15 cellular contexts compared by ENCODE assay signal in genomic region chr1:214422137-214422671, GRCh38.
DNase-seq lines count a peak whose midpoint lies in the region; ATAC-seq, FAIRE-seq and TF ChIP-seq lines count a peak whose summit lies in the region.
"Had no signal": no experiment of that assay in that cellular context is flagged by ENCODE, and none has a peak within 500 bp of the region (broad histone marks: within the 10 kb centered on the region; RNA-seq: fewer than 3 reads in every experiment).

No MANE protein-coding gene starts in this region.

- H3K27me3 ChIP-seq in Panc1 (ENCODE audit: control insufficient read depth, insufficient read depth, low read length) (no peaks in the 10 kb centered on the region), H1 (replicated peaks in 1 of 4; ENCODE audit: control insufficient read depth in 3 of 4, extremely low read depth in 1 of 4, insufficient read depth in 3 of 4, low read length in 3 of 4) (no peaks in the 10 kb centered on the region)
- H3K27me3 ChIP-seq in CD4-positive, alpha-beta memory T cell (ENCODE audit: insufficient read depth, low read length) = no peaks in the 10 kb centered on the region

- H3K4ac ChIP-seq in H1 (replicated peaks; ENCODE audit: insufficient read length, low read depth, low read length) = no peak overlapping the region

- peaks cover 0 to 31% of the 10 kb centered on the region in 2 experiments; a peak in 2 of 4 replicates for H3K79me2 ChIP-seq in H1 (ENCODE audit: control insufficient read depth in 1 of 2, insufficient read depth in 2 of 2, low read length in 2 of 2)

- no peak overlapping the region for H2BK15ac ChIP-seq in H1 (ENCODE audit: low read length)

- no peak overlapping the region for H3K9ac ChIP-seq in H1 (replicated peaks in 1 of 4; ENCODE audit: extremely low read depth in 1 of 4, low read depth in 3 of 4, low read length in 3 of 4)

- H3K27ac ChIP-seq in Panc1 (ENCODE audit: low read length) = peak overlapping the region; percentile 62
- H3K27ac ChIP-seq in H1 (ENCODE audit: low read depth, low read length) = no peak overlapping the region
- H3K27ac ChIP-seq in CD4-positive, alpha-beta memory T cell (ENCODE audit: low read depth, low read length) = no peak overlapping the region

- TF ChIP-seq POLR2A in H1 (IDR thresholded peaks at IDR 0.05; ENCODE audit: control extremely low read depth in 1 of 2, low read depth in 2 of 2, low read length in 2 of 2) = no peak

- no peak for FAIRE-seq in H1 (lab: Jason Lieb, UNC)

- no peak for TF ChIP-seq EP300 in H1 (IDR thresholded peaks at IDR 0.05; ENCODE audit: borderline replicate concordance in 1 of 2, low read depth in 2 of 2, low read length in 2 of 2)

- peaks cover 3% of the 10 kb centered on the region in 2 donors for H3K36me3 Mint-ChIP-seq in activated T-cell treated with anti-CD3 and anti-CD28 coated beads, Interleukin-2, amount 50 U/mL, for 72 hours (ENCODE audit: insufficient read depth in 2 of 2)
- no peaks in the 10 kb centered on the region for H3K36me3 Mint-ChIP-seq in CD4-positive, alpha-beta memory T cell
- H3K36me3 Mint-ChIP-seq: CD8-positive, alpha-beta T cell; natural killer cell treated with Interleukin-12 subunit alpha and Interleukin-12 subunit beta and Interleukin-15 and Interleukin-18, amount 100 ng/mL, for 72 hours; stimulated activated naive B cell treated with anti-CD40 and anti-IgM and Interleukin-4, amounts not matched to agents 10 μg/mL and 1 μg/mL and 100 μg/mL, for 72 hours had no signal

- peaks cover 49% of the 10 kb centered on the region for H3K4me1 Mint-ChIP-seq in activated T-cell treated with anti-CD3 and anti-CD28 coated beads, Interleukin-2, amount 50 U/mL, for 72 hours (ENCODE audit: low read depth)
- H3K4me1 Mint-ChIP-seq in CD4-positive, alpha-beta memory T cell = peaks cover 0 to 9% (median 5%) of the 10 kb centered on the region in 4 donors
- H3K4me1 Mint-ChIP-seq: activated B cell treated with CpG ODN at 0.5 μM for 24 hours; stimulated activated naive B cell treated with anti-CD40 and anti-IgM and Interleukin-4, amounts not matched to agents 10 μg/mL and 1 μg/mL and 100 μg/mL, for 72 hours had no signal

- no peak overlapping the region for H2BK5ac ChIP-seq in H1 (ENCODE audit: low read depth, low read length)

- H3K27ac Mint-ChIP-seq in activated T-cell treated with anti-CD3 and anti-CD28 coated beads, Interleukin-2, amount 50 U/mL, for 72 hours = no peak overlapping the region
- no peak overlapping the region for H3K27ac Mint-ChIP-seq in CD4-positive, alpha-beta memory T cell
- H3K27ac Mint-ChIP-seq: activated B cell treated with CpG ODN at 0.5 μM for 24 hours; CD8-positive, alpha-beta T cell; stimulated activated naive B cell treated with anti-CD40 and anti-IgM and Interleukin-4, amounts not matched to agents 10 μg/mL and 1 μg/mL and 100 μg/mL, for 72 hours had no signal

- no peak overlapping the region for H3K56ac ChIP-seq in H1 (replicated peaks; ENCODE audit: insufficient read length, low read depth, low read length)

- H2AK5ac ChIP-seq in H1 (ENCODE audit: low read depth, low read length) = peak overlapping the region; percentile 84; the same call in 1 of the 2 replicates

- H4K5ac ChIP-seq in H1 (ENCODE audit: insufficient read length, low read depth, low read length) = no peak overlapping the region

- H3K9me3 ChIP-seq in Panc1 (ENCODE audit: control insufficient read depth, insufficient read depth, low read depth, low read length) (no peaks in the 10 kb centered on the region), H1 (ENCODE audit: insufficient read depth in 2 of 2, low read depth in 1 of 2, low read length in 1 of 2) (no peaks in the 10 kb centered on the region)
- H3K9me3 ChIP-seq in CD4-positive, alpha-beta memory T cell (ENCODE audit: control insufficient read depth in 1 of 2, low read length in 2 of 2) = no peaks in the 10 kb centered on the region
- H3K9me3 ChIP-seq: HAP-1 had no signal

- H3K4me3 Mint-ChIP-seq in activated T-cell treated with anti-CD3 and anti-CD28 coated beads, Interleukin-2, amount 50 U/mL, for 72 hours = no peak overlapping the region
- H3K4me3 Mint-ChIP-seq in CD4-positive, alpha-beta memory T cell = no peak overlapping the region
- H3K4me3 Mint-ChIP-seq: activated B cell treated with CpG ODN at 0.5 μM for 24 hours; CD8-positive, alpha-beta T cell; natural killer cell treated with Interleukin-12 subunit alpha and Interleukin-12 subunit beta and Interleukin-15 and Interleukin-18, amount 100 ng/mL, for 72 hours; stimulated activated naive B cell treated with anti-CD40 and anti-IgM and Interleukin-4, amounts not matched to agents 10 μg/mL and 1 μg/mL and 100 μg/mL, for 72 hours had no signal

- no peak for TF ChIP-seq RAD21 in H1 (IDR thresholded peaks at IDR 0.05 in 1 of 2, conservative IDR thresholded peaks at IDR 0.05 in 1 of 2; ENCODE audit: low read depth in 2 of 2, low read length in 2 of 2)

- H4K91ac ChIP-seq in H1 (replicated peaks; ENCODE audit: insufficient read length, low read length) = no peak overlapping the region

- H3K4me3 ChIP-seq in Panc1 (ENCODE audit: low read depth in 2 of 2, low read length in 2 of 2) (no peak overlapping the region), H1 (ENCODE audit: extremely low read depth in 1 of 4, insufficient read depth in 2 of 4, low read depth in 3 of 4, low read length in 4 of 4) (no peak overlapping the region)
- no peak overlapping the region for H3K4me3 ChIP-seq in CD4-positive, alpha-beta memory T cell (ENCODE audit: low read length in 2 of 2)
- H3K4me3 ChIP-seq: HAP-1 had no signal

- TF ChIP-seq CTCF in Panc1 (IDR thresholded peaks at IDR 0.05) = no peak
- no peak for TF ChIP-seq CTCF in H1 (IDR thresholded peaks at IDR 0.05; ENCODE audit: control extremely low read depth in 1 of 3, insufficient read depth in 1 of 3, low read depth in 1 of 3, low read length in 3 of 3)

- DNase-seq in GM03348 (ENCODE audit: low spot score) (peak; percentile 27), Panc1 (ENCODE audit: low read depth, low spot score) (peak; percentile 38), H1 (ENCODE audit: low read depth in 1 of 2, low spot score in 2 of 2) (no peak), non-pigmented ciliary epithelial cell (ENCODE audit: low read depth) (peak; percentile 86), NCI-H1092 treated with DMSO at 0.1 percent for 48 hours (lab: John Stamatoyannopoulos, UW) (no peak)
- DNase-seq in activated T-cell treated with anti-CD3 and anti-CD28 coated beads, Interleukin-2, amount 50 U/mL, for 72 hours = no peak
- no peak for DNase-seq in CD4-positive, alpha-beta memory T cell
- DNase-seq: activated B cell treated with CpG ODN at 0.5 μM for 24 hours; CD8-positive, alpha-beta T cell; Kasumi-1; stimulated activated naive B cell treated with anti-CD40 and anti-IgM and Interleukin-4, amounts not matched to agents 10 μg/mL and 1 μg/mL and 100 μg/mL, for 72 hours had no signal

- no peak overlapping the region for H3K18ac ChIP-seq in H1 (ENCODE audit: extremely low read depth, low read length)

- peaks cover 2% of the 10 kb centered on the region; the same call in 1 of the 2 replicates for H3K36me3 ChIP-seq in Panc1 (ENCODE audit: control insufficient read depth, insufficient read depth, low read length)
- no peaks in the 10 kb centered on the region for H3K36me3 ChIP-seq in H1 (ENCODE audit: control insufficient read depth in 2 of 4, insufficient read depth in 4 of 4, low read length in 3 of 4)
- H3K36me3 ChIP-seq in CD4-positive, alpha-beta memory T cell (ENCODE audit: insufficient read depth, low read length) = no peaks in the 10 kb centered on the region
- H3K36me3 ChIP-seq: HAP-1 had no signal

- no peak overlapping the region for H3K14ac ChIP-seq in H1 (ENCODE audit: insufficient read length)

- H3K23me2 ChIP-seq in H1 (ENCODE audit: low read depth, low read length) = no peaks in the 10 kb centered on the region

- POLR2A ChIA-PET in Panc1 (lab: Charles Lee) = no interaction called here
- POLR2A ChIA-PET in H1 (lab: Charles Lee; ENCODE audit: partially characterized antibody) = interaction anchor here (0.9 to 2.0 kb wide), 5 partner anchors 8 to 38 kb away, joined by 3 to 5 read pairs (median 3); no protein-coding TSS in a partner anchor
- POLR2A ChIA-PET in CD4-positive, alpha-beta memory T cell (lab: Charles Lee; ENCODE audit: partially characterized antibody) = no interaction called here

- 90% methylated on average over 7 of the region's 8 CpGs; no CpG with 5 or more reads in 1 of the 2 experiments for WGBS in H1 (ENCODE audit: extremely low coverage in 1 of 2, insufficient coverage in 1 of 2, insufficient read length in 1 of 2, insufficient replicate concordance in 2 of 2, low coverage in 1 of 2, low lambda C conversion rate in 2 of 2, missing lambda C conversion rate in 1 of 2), 2 experiments

- intact Hi-C loops in Panc1 (cut with micrococcal nuclease; ENCODE audit: unreplicated experiment) = no loop called here
- intact Hi-C loops in CD4-positive, alpha-beta memory T cell (cut with micrococcal nuclease) = loop anchor here (10.0 kb wide), 1 partner anchor 137 kb away; the partner anchor contains the start of gene SMYD2

- no peak overlapping the region for H2BK20ac ChIP-seq in H1 (ENCODE audit: low read length)

- 0 out of 2 replicates have a peak overlapping the region, but pooled peaks have one; percentile 32 for H2BK12ac ChIP-seq in H1 (ENCODE audit: low read depth, low read length)

- H4K8ac ChIP-seq in H1 (ENCODE audit: extremely low read depth, insufficient read depth, low read length) = no peak overlapping the region

- no peaks in the 10 kb centered on the region for H4K20me1 ChIP-seq in H1 (replicated peaks in 1 of 2; ENCODE audit: control insufficient read depth in 1 of 2, insufficient read depth in 2 of 2, low read length in 2 of 2)

- H3K4me1 ChIP-seq in Panc1 (ENCODE audit: control insufficient read depth, insufficient read depth, low read length) = peaks cover 63% of the 10 kb centered on the region
- H3K4me1 ChIP-seq in H1 (replicated peaks in 1 of 4; ENCODE audit: control insufficient read depth in 3 of 4, insufficient read depth in 4 of 4, low read length in 3 of 4) = peaks cover 2 to 9% (median 4%) of the 10 kb centered on the region in 4 experiments; a peak in 4 of 7 replicates
- H3K4me1 ChIP-seq in CD4-positive, alpha-beta memory T cell (ENCODE audit: insufficient read depth, low read length) = no peaks in the 10 kb centered on the region
- H3K4me1 ChIP-seq: HAP-1 had no signal

- 0 out of 2 replicates have a peak, but pooled peaks have one; percentile 14 for ATAC-seq in Panc1
- no peak for ATAC-seq in activated T-cell treated with anti-CD3 and anti-CD28 coated beads, Interleukin-2, amount 50 U/mL, for 72 hours (replicated peaks in 1 of 2)
- no peak for ATAC-seq in activated CD4-positive, CD25-positive, alpha-beta regulatory T cell treated with anti-CD3 and anti-CD28 coated beads, Interleukin-2, amount 50 U/mL, for 24 hours
- ATAC-seq: CD8-positive, alpha-beta T cell; natural killer cell treated with Interleukin-12 subunit alpha and Interleukin-12 subunit beta and Interleukin-15 and Interleukin-18, amount 100 ng/mL, for 72 hours; Right ventricle myocardium inferior; stimulated activated naive B cell treated with anti-CD40 and anti-IgM and Interleukin-4, amounts not matched to agents 10 μg/mL and 1 μg/mL and 100 μg/mL, for 72 hours had no signal

- peaks cover 2% of the 10 kb centered on the region; the same call in 1 of the 2 replicates for H3K79me1 ChIP-seq in H1 (ENCODE audit: low read depth, low read length)

- H3K27me3 Mint-ChIP-seq in activated T-cell treated with anti-CD3 and anti-CD28 coated beads, Interleukin-2, amount 50 U/mL, for 72 hours (ENCODE audit: low read depth) = no peaks in the 10 kb centered on the region
- peaks cover 0 to 2% of the 10 kb centered on the region in 2 donors for H3K27me3 Mint-ChIP-seq in CD4-positive, alpha-beta memory T cell

- H3K23ac ChIP-seq in H1 (ENCODE audit: insufficient read length) = no peak overlapping the region

- no TSS peak for BruUV-seq in Panc1 (replicated peaks; lab: Mats Ljungman, UMichigan)

- no peak overlapping the region for H2BK120ac ChIP-seq in H1 (replicated peaks; ENCODE audit: low read depth, low read length)

- in situ Hi-C loops in Panc1 (cut with HindIII; ENCODE audit: low pct_unique_long_range_greater_than_20kb, low sequenced_read_pairs) = no loop called here

- CTCF ChIA-PET in Panc1 (lab: Charles Lee) (no interaction called here), H1 (lab: Charles Lee; ENCODE audit: partially characterized antibody) (interaction anchor here (1.0 to 1.8 kb wide), 4 partner anchors 29 to 90 kb away, joined by 3 to 7 read pairs (median 4); no protein-coding TSS in a partner anchor)
- CTCF ChIA-PET in CD4-positive, alpha-beta memory T cell (lab: Charles Lee; ENCODE audit: partially characterized antibody) = no interaction called here

- no peak overlapping the region for H3K4me2 ChIP-seq in H1 (ENCODE audit: insufficient read depth in 1 of 2, low read depth in 2 of 2, low read length in 2 of 2)

- H3K9me3 Mint-ChIP-seq in activated T-cell treated with anti-CD3 and anti-CD28 coated beads, Interleukin-2, amount 50 U/mL, for 72 hours = peaks cover 1% of the 10 kb centered on the region in 2 donors
- peaks cover 0 to 3% (median 0%) of the 10 kb centered on the region in 8 donors for H3K9me3 Mint-ChIP-seq in CD4-positive, alpha-beta memory T cell
- H3K9me3 Mint-ChIP-seq: CD8-positive, alpha-beta T cell had no signal

- no peak overlapping the region for H2AFZ ChIP-seq in H1 (ENCODE audit: low read length)

Comparison
In these comparisons a context has a peak if more than half of its experiments do, and no peak if none do; other contexts are left out.
1. DNase-seq: peak in GM03348 (single experiment), Panc1 (single experiment) and non-pigmented ciliary epithelial cell (single experiment); none in H1 (0 of 2), activated T-cell treated with anti-CD3 and anti-CD28 coated beads, Interleukin-2, amount 50 U/mL, for 72 hours (0 of 2), NCI-H1092 treated with DMSO at 0.1 percent for 48 hours (single experiment) and CD4-positive, alpha-beta memory T cell (0 of 5).